Comparison of ENCODE assay signal across 9 cellular contexts in genomic region chr15:51267047-51267713, GRCh38.
DNase-seq lines count a peak whose midpoint lies in the region; ATAC-seq and TF ChIP-seq lines count a peak whose summit lies in the region.
"Had no signal": no experiment of that assay in that cellular context is flagged by ENCODE, and none has a peak within 500 bp of the region (broad histone marks: within the 10 kb centered on the region; RNA-seq: fewer than 3 reads in every experiment).

No MANE protein-coding gene starts in this region.

- TF ChIP-seq CTCF in chondrocyte (IDR thresholded peaks at IDR 0.05) (no peak), stomach (IDR thresholded peaks at IDR 0.05) (no peak)

- TF ChIP-seq EP300 in stomach (IDR thresholded peaks at IDR 0.05): no peak

- H3K36me3 ChIP-seq in HUES6 (ENCODE audit: control insufficient read depth, insufficient read depth, low read length): no peaks in the 10 kb centered on the region
- H3K36me3 ChIP-seq in stomach: no peaks in the 10 kb centered on the region

- peaks cover 45% of the 10 kb centered on the region for H3K27me3 ChIP-seq in HUES6 (ENCODE audit: control insufficient read depth, insufficient read depth, low read length)
- H3K27me3 ChIP-seq in stomach: peaks cover 0 to 26% (median 18%) of the 10 kb centered on the region in 3 donors

- H3K27me3 Mint-ChIP-seq in chondrocyte (ENCODE audit: low read depth): peaks cover 16% of the 10 kb centered on the region

- H3K4me3 Mint-ChIP-seq in chondrocyte (ENCODE audit: unreplicated experiment): peak overlapping the region; percentile 79

- H3K4me1 Mint-ChIP-seq in chondrocyte (ENCODE audit: low read depth): peaks cover 6% of the 10 kb centered on the region

- peak overlapping the region; percentile 61 for H3K4me3 ChIP-seq in HUES6 (ENCODE audit: low read depth, low read length)
- peak overlapping the region; percentile 46 to 61 (median 52) for H3K4me3 ChIP-seq in stomach

- H3K27ac ChIP-seq in HUES6 (ENCODE audit: low read depth, low read length) (no peak overlapping the region), stomach (peak overlapping the region in 4 of 5 donors; percentile 2 to 50 (median 32))

- DNase-seq in chondrocyte (ENCODE audit: low spot score) (no peak), left colon (no peak), stomach (no peak), D341Med (ENCODE audit: low spot score) (no peak), islet precursor cell (no peak), OCI-M1 (lab: John Stamatoyannopoulos, UW) (no peak)
- DNase-seq: kidney glomerular epithelial cell had no signal

- H3K4me1 ChIP-seq in HUES6 (ENCODE audit: control insufficient read depth, insufficient read depth, low read length) (peaks cover 5% of the 10 kb centered on the region; the same call in 1 of the 2 replicates), stomach (peaks cover 12 to 21% (median 17%) of the 10 kb centered on the region in 4 donors)

- no peaks in the 10 kb centered on the region for H3K36me3 Mint-ChIP-seq in chondrocyte (ENCODE audit: low read depth)

- 0 to 1% (median 1%) methylated on average over 41 to 47 of the region's 47 CpGs for WGBS in stomach, 5 donors

- TF ChIP-seq POLR2A in stomach (IDR thresholded peaks at IDR 0.05): no peak

- H3K9me3 ChIP-seq in HUES6 (ENCODE audit: control insufficient read depth, insufficient read depth, low read depth, low read length): peaks cover 12% of the 10 kb centered on the region
- H3K9me3 ChIP-seq in stomach: peaks cover 0 to 1% (median 0%) of the 10 kb centered on the region in 4 donors

- peak overlapping the region; percentile 23 for H3K9ac ChIP-seq in HUES6 (ENCODE audit: low read length)

- H3K27ac Mint-ChIP-seq in chondrocyte (ENCODE audit: unreplicated experiment): no peak overlapping the region

- intact Hi-C loops in left colon (cut with DNase I, micrococcal nuclease) (no loop called here), stomach (cut with DNase I; ENCODE audit: low total_unique reads) (no loop called here)

- ATAC-seq in left colon: peak; percentile 50
- no peak for ATAC-seq in GM21576 (IDR thresholded peaks at IDR 0.05; ENCODE audit: unreplicated experiment)

- H3K9me3 Mint-ChIP-seq in chondrocyte (ENCODE audit: low read depth): no peaks in the 10 kb centered on the region
